In genomic region chr3:177447938-177448337, GRCh38 we compare ENCODE assay signal across 11 cellular contexts.
DNase-seq lines count a peak whose midpoint lies in the region; ATAC-seq and TF ChIP-seq lines count a peak whose summit lies in the region.
"Had no signal": no experiment of that assay in that cellular context is flagged by ENCODE, and none has a peak within 500 bp of the region (broad histone marks: within the 10 kb centered on the region; RNA-seq: fewer than 3 reads in every experiment).

No MANE protein-coding gene starts in this region.

- ATAC-seq in stimulated activated memory B cell treated with anti-CD40 and anti-IgM and Interleukin-4, amounts not matched to agents 10 μg/mL and 1 μg/mL and 100 μg/mL, for 72 hours = no peak

- H3K4me3 ChIP-seq in LNCaP clone FGC (ENCODE audit: low read depth, low read length) = no peak overlapping the region

- no peaks in the 10 kb centered on the region for H3K36me3 Mint-ChIP-seq in stimulated activated memory B cell treated with anti-CD40 and anti-IgM and Interleukin-4, amounts not matched to agents 10 μg/mL and 1 μg/mL and 100 μg/mL, for 72 hours
- H3K36me3 Mint-ChIP-seq: CD4-positive, CD25-positive, alpha-beta regulatory T cell had no signal

- H3K27ac Mint-ChIP-seq in stimulated activated memory B cell treated with anti-CD40 and anti-IgM and Interleukin-4, amounts not matched to agents 10 μg/mL and 1 μg/mL and 100 μg/mL, for 72 hours = peak overlapping the region; percentile 82
- H3K27ac Mint-ChIP-seq: progenitor cell of endocrine pancreas had no signal

- no peaks in the 10 kb centered on the region for H3K27me3 Mint-ChIP-seq in stimulated activated memory B cell treated with anti-CD40 and anti-IgM and Interleukin-4, amounts not matched to agents 10 μg/mL and 1 μg/mL and 100 μg/mL, for 72 hours
- H3K27me3 Mint-ChIP-seq: CD4-positive, CD25-positive, alpha-beta regulatory T cell; progenitor cell of endocrine pancreas had no signal

- no peak overlapping the region for H3K4me3 Mint-ChIP-seq in stimulated activated memory B cell treated with anti-CD40 and anti-IgM and Interleukin-4, amounts not matched to agents 10 μg/mL and 1 μg/mL and 100 μg/mL, for 72 hours

- H3K9me3 Mint-ChIP-seq in stimulated activated memory B cell treated with anti-CD40 and anti-IgM and Interleukin-4, amounts not matched to agents 10 μg/mL and 1 μg/mL and 100 μg/mL, for 72 hours = no peaks in the 10 kb centered on the region
- H3K9me3 Mint-ChIP-seq: CD4-positive, CD25-positive, alpha-beta regulatory T cell had no signal

- DNase-seq in LNCaP clone FGC (ENCODE audit: low read depth) (peak; percentile 80), NCI-H510A treated with DMSO at 0.1 percent for 48 hours (lab: John Stamatoyannopoulos, UW) (peak; percentile 51), glomerular visceral epithelial cell (ENCODE audit: extremely low spot score) (peak; percentile 48), superior temporal gyrus (ENCODE audit: extremely low spot score) (no peak), NCI-H146 (lab: John Stamatoyannopoulos, UW) (no peak), DMS114 treated with DMSO at 0.1 percent for 48 hours (lab: John Stamatoyannopoulos, UW; ENCODE audit: unreplicated experiment) (no peak)
- DNase-seq: activated CD4-positive, alpha-beta T cell treated with anti-CD3 and anti-CD28 coated beads, Interleukin-2, amount 50 U/mL, for 1 hour; CD4-positive, CD25-positive, alpha-beta regulatory T cell; NCI-H1048 had no signal

- H3K4me1 Mint-ChIP-seq in stimulated activated memory B cell treated with anti-CD40 and anti-IgM and Interleukin-4, amounts not matched to agents 10 μg/mL and 1 μg/mL and 100 μg/mL, for 72 hours = peaks cover 24% of the 10 kb centered on the region

- no peak for TF ChIP-seq CTCF in LNCaP clone FGC (IDR thresholded peaks at IDR 0.05; ENCODE audit: control insufficient read depth, extremely low read depth, insufficient read depth)

Comparison
In these comparisons a context has a peak if more than half of its experiments do, and no peak if none do; other contexts are left out.
1. DNase-seq: peak in LNCaP clone FGC (single experiment), NCI-H510A treated with DMSO at 0.1 percent for 48 hours (single experiment) and glomerular visceral epithelial cell (single experiment); none in superior temporal gyrus (single experiment), NCI-H146 (single experiment) and DMS114 treated with DMSO at 0.1 percent for 48 hours (single experiment).